1 cellular context compared by ENCODE assay signal in the genomic region with DNA sequence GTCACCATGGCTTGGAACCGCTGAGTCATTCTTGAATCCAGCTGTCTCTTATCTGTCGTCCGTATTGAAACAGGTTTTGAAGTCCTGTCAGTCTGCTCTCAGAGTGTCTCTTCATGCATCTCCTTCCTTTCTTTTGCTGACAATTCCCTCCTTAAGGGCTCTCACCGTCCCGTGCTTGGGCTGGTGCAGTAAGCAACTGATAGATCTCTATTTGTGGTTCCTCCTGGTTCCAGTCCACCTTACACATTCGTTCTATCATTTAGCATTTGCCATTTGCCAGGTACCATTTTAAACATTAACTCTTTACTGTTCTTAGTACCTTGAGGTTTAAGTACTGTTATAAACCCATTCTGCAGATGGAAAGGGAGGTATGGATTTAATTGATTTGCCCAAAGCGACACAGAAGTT.
TF ChIP-seq lines count a peak whose summit lies in the region.

No MANE protein-coding gene starts in this region.

TF ChIP-seq in K562, 482 proteins besides CTCF, POLR2A, EP300 and RAD21 (continued from another document and continues in another):
- TF ChIP-seq, protein P1, sequence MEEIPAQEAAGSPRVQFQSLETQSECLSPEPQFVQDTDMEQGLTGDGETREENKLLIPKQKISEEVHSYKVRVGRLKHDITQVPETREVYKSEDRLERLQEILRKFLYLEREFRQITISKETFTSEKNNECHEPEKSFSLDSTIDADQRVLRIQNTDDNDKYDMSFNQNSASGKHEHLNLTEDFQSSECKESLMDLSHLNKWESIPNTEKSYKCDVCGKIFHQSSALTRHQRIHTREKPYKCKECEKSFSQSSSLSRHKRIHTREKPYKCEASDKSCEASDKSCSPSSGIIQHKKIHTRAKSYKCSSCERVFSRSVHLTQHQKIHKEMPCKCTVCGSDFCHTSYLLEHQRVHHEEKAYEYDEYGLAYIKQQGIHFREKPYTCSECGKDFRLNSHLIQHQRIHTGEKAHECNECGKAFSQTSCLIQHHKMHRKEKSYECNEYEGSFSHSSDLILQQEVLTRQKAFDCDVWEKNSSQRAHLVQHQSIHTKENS (CRISPR knock-in tag; IDR thresholded peaks at IDR 0.05), result no peak
- TF ChIP-seq DDX20 (tag; IDR thresholded peaks at IDR 0.05; ENCODE audit: low read depth) (no peak), NCOA6 (IDR thresholded peaks at IDR 0.05) (0 out of 2 replicates have a peak, but pooled peaks have one; percentile 26), POLR3A (IDR thresholded peaks at IDR 0.05; ENCODE audit: borderline replicate concordance, extremely low read depth, insufficient read depth, insufficient read length) (no peak), CCAR2 (IDR thresholded peaks at IDR 0.05; ENCODE audit: low read depth, low read length) (no peak), HDGF (IDR thresholded peaks at IDR 0.05) (0 out of 2 replicates have a peak, but pooled peaks have one; percentile 39), ZNF778 (CRISPR knock-in tag; IDR thresholded peaks at IDR 0.05) (no peak), ZNF121 (CRISPR knock-in tag; conservative IDR thresholded peaks at IDR 0.05) (no peak), RBFOX2 (IDR thresholded peaks at IDR 0.05; ENCODE audit: low read depth, low read length) (no peak), ASH1L (IDR thresholded peaks at IDR 0.05; ENCODE audit: borderline replicate concordance, low read depth, partially characterized antibody) (no peak), POLR3G (IDR thresholded peaks at IDR 0.05; ENCODE audit: extremely low read depth, insufficient read length, insufficient replicate concordance) (no peak), ZNF780A (CRISPR knock-in tag; IDR thresholded peaks at IDR 0.05) (no peak), TARDBP (IDR thresholded peaks at IDR 0.05) (peak; percentile 60; the same call in 1 of the 2 replicates), MTA3 (IDR thresholded peaks at IDR 0.05; ENCODE audit: borderline replicate concordance) (0 out of 2 replicates have a peak, but pooled peaks have one; percentile 12), ADNP (tag; IDR thresholded peaks at IDR 0.05) (no peak; the same call in 1 of the 2 replicates), TBP (optimal IDR thresholded peaks at IDR 0.05; ENCODE audit: low read depth, low read length) (no peak), ZNF124 (CRISPR knock-in tag; IDR thresholded peaks at IDR 0.05) (no peak), SLC30A9 (CRISPR knock-in tag; IDR thresholded peaks at IDR 0.05) (no peak), TGIF2 (CRISPR knock-in tag; IDR thresholded peaks at IDR 0.05) (peak; percentile 43; the same call in 1 of the 2 replicates), SREBF1 (IDR thresholded peaks at IDR 0.05; ENCODE audit: borderline replicate concordance, low read depth, low read length) (no peak)
- TF ChIP-seq, protein P2, sequence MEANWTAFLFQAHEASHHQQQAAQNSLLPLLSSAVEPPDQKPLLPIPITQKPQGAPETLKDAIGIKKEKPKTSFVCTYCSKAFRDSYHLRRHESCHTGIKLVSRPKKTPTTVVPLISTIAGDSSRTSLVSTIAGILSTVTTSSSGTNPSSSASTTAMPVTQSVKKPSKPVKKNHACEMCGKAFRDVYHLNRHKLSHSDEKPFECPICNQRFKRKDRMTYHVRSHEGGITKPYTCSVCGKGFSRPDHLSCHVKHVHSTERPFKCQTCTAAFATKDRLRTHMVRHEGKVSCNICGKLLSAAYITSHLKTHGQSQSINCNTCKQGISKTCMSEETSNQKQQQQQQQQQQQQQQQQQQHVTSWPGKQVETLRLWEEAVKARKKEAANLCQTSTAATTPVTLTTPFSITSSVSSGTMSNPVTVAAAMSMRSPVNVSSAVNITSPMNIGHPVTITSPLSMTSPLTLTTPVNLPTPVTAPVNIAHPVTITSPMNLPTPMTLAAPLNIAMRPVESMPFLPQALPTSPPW (CRISPR knock-in tag; IDR thresholded peaks at IDR 0.05), result no peak
- TF ChIP-seq, protein P3, sequence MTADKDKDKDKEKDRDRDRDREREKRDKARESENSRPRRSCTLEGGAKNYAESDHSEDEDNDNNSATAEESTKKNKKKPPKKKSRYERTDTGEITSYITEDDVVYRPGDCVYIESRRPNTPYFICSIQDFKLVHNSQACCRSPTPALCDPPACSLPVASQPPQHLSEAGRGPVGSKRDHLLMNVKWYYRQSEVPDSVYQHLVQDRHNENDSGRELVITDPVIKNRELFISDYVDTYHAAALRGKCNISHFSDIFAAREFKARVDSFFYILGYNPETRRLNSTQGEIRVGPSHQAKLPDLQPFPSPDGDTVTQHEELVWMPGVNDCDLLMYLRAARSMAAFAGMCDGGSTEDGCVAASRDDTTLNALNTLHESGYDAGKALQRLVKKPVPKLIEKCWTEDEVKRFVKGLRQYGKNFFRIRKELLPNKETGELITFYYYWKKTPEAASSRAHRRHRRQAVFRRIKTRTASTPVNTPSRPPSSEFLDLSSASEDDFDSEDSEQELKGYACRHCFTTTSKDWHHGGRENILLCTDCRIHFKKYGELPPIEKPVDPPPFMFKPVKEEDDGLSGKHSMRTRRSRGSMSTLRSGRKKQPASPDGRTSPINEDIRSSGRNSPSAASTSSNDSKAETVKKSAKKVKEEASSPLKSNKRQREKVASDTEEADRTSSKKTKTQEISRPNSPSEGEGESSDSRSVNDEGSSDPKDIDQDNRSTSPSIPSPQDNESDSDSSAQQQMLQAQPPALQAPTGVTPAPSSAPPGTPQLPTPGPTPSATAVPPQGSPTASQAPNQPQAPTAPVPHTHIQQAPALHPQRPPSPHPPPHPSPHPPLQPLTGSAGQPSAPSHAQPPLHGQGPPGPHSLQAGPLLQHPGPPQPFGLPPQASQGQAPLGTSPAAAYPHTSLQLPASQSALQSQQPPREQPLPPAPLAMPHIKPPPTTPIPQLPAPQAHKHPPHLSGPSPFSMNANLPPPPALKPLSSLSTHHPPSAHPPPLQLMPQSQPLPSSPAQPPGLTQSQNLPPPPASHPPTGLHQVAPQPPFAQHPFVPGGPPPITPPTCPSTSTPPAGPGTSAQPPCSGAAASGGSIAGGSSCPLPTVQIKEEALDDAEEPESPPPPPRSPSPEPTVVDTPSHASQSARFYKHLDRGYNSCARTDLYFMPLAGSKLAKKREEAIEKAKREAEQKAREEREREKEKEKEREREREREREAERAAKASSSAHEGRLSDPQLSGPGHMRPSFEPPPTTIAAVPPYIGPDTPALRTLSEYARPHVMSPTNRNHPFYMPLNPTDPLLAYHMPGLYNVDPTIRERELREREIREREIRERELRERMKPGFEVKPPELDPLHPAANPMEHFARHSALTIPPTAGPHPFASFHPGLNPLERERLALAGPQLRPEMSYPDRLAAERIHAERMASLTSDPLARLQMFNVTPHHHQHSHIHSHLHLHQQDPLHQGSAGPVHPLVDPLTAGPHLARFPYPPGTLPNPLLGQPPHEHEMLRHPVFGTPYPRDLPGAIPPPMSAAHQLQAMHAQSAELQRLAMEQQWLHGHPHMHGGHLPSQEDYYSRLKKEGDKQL (CRISPR knock-in tag; IDR thresholded peaks at IDR 0.05; ENCODE audit: borderline replicate concordance), result no peak
- TF ChIP-seq, protein P4, sequence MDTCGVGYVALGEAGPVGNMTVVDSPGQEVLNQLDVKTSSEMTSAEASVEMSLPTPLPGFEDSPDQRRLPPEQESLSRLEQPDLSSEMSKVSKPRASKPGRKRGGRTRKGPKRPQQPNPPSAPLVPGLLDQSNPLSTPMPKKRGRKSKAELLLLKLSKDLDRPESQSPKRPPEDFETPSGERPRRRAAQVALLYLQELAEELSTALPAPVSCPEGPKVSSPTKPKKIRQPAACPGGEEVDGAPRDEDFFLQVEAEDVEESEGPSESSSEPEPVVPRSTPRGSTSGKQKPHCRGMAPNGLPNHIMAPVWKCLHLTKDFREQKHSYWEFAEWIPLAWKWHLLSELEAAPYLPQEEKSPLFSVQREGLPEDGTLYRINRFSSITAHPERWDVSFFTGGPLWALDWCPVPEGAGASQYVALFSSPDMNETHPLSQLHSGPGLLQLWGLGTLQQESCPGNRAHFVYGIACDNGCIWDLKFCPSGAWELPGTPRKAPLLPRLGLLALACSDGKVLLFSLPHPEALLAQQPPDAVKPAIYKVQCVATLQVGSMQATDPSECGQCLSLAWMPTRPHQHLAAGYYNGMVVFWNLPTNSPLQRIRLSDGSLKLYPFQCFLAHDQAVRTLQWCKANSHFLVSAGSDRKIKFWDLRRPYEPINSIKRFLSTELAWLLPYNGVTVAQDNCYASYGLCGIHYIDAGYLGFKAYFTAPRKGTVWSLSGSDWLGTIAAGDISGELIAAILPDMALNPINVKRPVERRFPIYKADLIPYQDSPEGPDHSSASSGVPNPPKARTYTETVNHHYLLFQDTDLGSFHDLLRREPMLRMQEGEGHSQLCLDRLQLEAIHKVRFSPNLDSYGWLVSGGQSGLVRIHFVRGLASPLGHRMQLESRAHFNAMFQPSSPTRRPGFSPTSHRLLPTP (IDR thresholded peaks at IDR 0.05; ENCODE audit: borderline replicate concordance, extremely low read depth, insufficient read length), result no peak
- TF ChIP-seq, protein P5, sequence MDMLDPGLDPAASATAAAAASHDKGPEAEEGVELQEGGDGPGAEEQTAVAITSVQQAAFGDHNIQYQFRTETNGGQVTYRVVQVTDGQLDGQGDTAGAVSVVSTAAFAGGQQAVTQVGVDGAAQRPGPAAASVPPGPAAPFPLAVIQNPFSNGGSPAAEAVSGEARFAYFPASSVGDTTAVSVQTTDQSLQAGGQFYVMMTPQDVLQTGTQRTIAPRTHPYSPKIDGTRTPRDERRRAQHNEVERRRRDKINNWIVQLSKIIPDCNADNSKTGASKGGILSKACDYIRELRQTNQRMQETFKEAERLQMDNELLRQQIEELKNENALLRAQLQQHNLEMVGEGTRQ (CRISPR knock-in tag; IDR thresholded peaks at IDR 0.05), result no peak
- TF ChIP-seq, protein P6, sequence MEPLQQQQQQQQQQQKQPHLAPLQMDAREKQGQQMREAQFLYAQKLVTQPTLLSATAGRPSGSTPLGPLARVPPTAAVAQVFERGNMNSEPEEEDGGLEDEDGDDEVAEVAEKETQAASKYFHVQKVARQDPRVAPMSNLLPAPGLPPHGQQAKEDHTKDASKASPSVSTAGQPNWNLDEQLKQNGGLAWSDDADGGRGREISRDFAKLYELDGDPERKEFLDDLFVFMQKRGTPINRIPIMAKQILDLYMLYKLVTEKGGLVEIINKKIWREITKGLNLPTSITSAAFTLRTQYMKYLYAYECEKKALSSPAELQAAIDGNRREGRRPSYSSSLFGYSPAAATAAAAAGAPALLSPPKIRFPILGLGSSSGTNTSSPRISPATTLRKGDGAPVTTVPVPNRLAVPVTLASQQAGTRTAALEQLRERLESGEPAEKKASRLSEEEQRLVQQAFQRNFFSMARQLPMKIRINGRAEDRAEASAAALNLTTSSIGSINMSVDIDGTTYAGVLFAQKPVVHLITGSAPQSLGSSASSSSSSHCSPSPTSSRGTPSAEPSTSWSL (CRISPR knock-in tag; IDR thresholded peaks at IDR 0.05; ENCODE audit: borderline replicate concordance), result no peak
- TF ChIP-seq, protein P7, sequence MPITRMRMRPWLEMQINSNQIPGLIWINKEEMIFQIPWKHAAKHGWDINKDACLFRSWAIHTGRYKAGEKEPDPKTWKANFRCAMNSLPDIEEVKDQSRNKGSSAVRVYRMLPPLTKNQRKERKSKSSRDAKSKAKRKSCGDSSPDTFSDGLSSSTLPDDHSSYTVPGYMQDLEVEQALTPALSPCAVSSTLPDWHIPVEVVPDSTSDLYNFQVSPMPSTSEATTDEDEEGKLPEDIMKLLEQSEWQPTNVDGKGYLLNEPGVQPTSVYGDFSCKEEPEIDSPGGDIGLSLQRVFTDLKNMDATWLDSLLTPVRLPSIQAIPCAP (CRISPR knock-in tag; IDR thresholded peaks at IDR 0.05; ENCODE audit: borderline replicate concordance), result no peak
- TF ChIP-seq, protein P8, sequence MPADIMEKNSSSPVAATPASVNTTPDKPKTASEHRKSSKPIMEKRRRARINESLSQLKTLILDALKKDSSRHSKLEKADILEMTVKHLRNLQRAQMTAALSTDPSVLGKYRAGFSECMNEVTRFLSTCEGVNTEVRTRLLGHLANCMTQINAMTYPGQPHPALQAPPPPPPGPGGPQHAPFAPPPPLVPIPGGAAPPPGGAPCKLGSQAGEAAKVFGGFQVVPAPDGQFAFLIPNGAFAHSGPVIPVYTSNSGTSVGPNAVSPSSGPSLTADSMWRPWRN (IDR thresholded peaks at IDR 0.05; ENCODE audit: low read depth), result peak; percentile 37; the same call in 1 of the 2 replicates
- TF ChIP-seq, protein P9, sequence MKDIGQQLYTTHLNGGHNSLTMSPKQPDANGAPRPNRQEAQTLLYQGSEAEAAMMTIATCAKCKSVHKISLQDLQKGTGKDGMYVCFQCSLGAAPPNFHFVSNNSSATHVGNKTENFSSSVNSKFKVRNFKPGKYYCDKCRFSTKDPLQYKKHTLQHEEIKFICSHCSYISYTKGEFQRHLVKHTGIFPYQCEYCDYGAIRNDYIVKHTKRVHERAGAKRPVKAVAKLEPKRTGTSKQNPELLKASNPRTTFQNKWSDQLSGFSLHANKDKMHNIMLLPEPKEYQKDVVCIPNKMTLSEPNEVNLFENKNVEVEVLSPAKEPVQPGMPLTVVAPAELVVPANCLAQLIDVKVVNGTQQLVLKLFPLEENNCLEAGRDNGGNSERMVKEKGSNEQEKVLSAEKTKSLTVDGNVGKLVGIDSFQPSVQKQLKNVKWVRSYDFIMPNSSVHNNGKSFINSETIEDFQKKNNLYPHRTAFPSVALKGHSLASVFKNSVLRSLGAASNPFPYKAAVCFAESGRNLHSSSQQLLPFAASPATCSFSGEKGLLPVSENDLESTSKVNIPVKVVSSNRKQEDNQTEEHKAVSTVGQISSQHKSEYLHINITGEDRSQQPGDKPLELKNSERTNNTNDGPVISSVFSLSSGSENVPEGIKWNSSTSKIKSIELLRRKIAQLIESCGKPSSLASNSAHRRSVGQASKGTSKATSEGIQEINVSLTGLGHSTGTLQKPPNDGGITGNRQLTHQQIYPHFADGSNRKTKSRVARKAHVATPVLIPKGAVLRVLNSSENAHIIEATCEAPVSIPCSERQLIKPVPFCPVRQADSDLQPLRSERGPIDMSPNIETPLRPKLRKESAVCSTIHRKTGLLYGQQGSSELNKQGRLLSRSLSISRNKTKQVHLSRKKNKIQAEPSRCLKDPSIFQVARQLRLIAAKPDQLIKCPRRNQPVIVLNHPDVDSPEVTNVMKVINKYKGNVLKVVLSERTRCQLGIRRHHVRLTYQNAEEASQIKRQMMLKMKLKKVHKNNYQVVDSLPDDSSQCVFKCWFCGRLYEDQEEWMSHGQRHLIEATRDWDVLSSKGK (CRISPR knock-in tag; IDR thresholded peaks at IDR 0.05), result no peak
- TF ChIP-seq, protein P10, sequence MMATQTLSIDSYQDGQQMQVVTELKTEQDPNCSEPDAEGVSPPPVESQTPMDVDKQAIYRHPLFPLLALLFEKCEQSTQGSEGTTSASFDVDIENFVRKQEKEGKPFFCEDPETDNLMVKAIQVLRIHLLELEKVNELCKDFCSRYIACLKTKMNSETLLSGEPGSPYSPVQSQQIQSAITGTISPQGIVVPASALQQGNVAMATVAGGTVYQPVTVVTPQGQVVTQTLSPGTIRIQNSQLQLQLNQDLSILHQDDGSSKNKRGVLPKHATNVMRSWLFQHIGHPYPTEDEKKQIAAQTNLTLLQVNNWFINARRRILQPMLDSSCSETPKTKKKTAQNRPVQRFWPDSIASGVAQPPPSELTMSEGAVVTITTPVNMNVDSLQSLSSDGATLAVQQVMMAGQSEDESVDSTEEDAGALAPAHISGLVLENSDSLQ (IDR thresholded peaks at IDR 0.05), result peak; percentile 97
